In the genomic region with DNA sequence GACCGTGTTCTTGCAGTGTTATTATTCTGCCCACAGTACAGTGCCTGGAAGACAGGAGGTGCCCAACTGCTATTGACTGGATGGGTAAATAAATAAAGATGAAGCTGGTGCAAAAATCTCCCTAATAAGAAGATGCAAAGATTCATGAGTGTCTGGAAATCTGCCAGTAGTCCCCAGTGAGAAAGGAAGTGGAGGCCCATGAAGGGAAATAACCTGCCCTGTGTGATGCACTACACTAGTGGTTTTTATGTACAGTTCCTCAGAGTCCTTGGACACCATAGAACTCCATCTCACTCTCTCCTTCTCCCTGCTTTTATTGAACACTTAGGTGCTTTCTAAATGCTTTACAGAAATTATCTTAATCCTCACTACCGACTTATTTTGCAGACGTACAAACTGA, we compare ENCODE assay signal across 18 cellular contexts. TPM values are rescaled to one million over a fixed set of nuclear protein-coding genes. Genes with fewer than 3 reads are reported as not detected.
DNase-seq lines count a peak whose midpoint lies in the region; ATAC-seq and TF ChIP-seq lines count a peak whose summit lies in the region.
"Had no signal": no experiment of that assay in that cellular context is flagged by ENCODE, and none has a peak within 500 bp of the region (broad histone marks: within the 10 kb centered on the region; RNA-seq: fewer than 3 reads in every experiment).

No MANE protein-coding gene starts in this region.

- peak; percentile 77 for ATAC-seq in CD8-positive, alpha-beta T cell
- ATAC-seq in GM18519 (IDR thresholded peaks at IDR 0.05; ENCODE audit: low FRiP score, unreplicated experiment) (peak; percentile 58), HG02870 (IDR thresholded peaks at IDR 0.05; ENCODE audit: unreplicated experiment) (peak; percentile 69)
- ATAC-seq in activated T-helper 17 cell treated with anti-CD3 and anti-CD28 coated beads, Interleukin-2, amount 50 U/mL, for 72 hours (replicated peaks), result peak; percentile 57
- ATAC-seq: heart right ventricle had no signal

- H3K36me3 ChIP-seq in CD8-positive, alpha-beta T cell (ENCODE audit: insufficient read depth, low read length), result no peaks in the 10 kb centered on the region
- no peaks in the 10 kb centered on the region for H3K36me3 ChIP-seq in ovary
- H3K36me3 ChIP-seq: esophagus muscularis mucosa, heart right ventricle had no signal

- TF ChIP-seq CTCF in CD8-positive, alpha-beta T cell (IDR thresholded peaks at IDR 0.05), result no peak
- TF ChIP-seq CTCF in ovary (IDR thresholded peaks at IDR 0.05), result no peak

- POLR2A ChIA-PET in CD8-positive, alpha-beta T cell (lab: Charles Lee), result no interaction called here

- no peaks in the 10 kb centered on the region for H3K27me3 ChIP-seq in CD8-positive, alpha-beta T cell (ENCODE audit: insufficient read depth, low read length)
- H3K27me3 ChIP-seq in ovary, result no peaks in the 10 kb centered on the region
- H3K27me3 ChIP-seq: esophagus muscularis mucosa, heart right ventricle had no signal

- intact Hi-C loops in CD8-positive, alpha-beta T cell (cut with DNase I, micrococcal nuclease), result no loop called here
- intact Hi-C loops in ovary (cut with DNase I), result no loop called here

- H3K36me3 Mint-ChIP-seq in CD8-positive, alpha-beta T cell, result no peaks in the 10 kb centered on the region
- H3K36me3 Mint-ChIP-seq in activated T-helper 17 cell treated with anti-CD3 and anti-CD28 coated beads, Interleukin-2, amount 50 U/mL, for 72 hours (ENCODE audit: low read depth), result no peaks in the 10 kb centered on the region

- no peaks in the 10 kb centered on the region for H3K27me3 Mint-ChIP-seq in CD8-positive, alpha-beta T cell (ENCODE audit: low read depth)
- no peaks in the 10 kb centered on the region for H3K27me3 Mint-ChIP-seq in activated T-helper 17 cell treated with anti-CD3 and anti-CD28 coated beads, Interleukin-2, amount 50 U/mL, for 72 hours

- no peak overlapping the region for H3K27ac ChIP-seq in CD8-positive, alpha-beta T cell (ENCODE audit: low read depth, low read length)
- no peak overlapping the region for H3K27ac ChIP-seq in ovary
- H3K27ac ChIP-seq: esophagus muscularis mucosa, heart right ventricle had no signal

- TF ChIP-seq EP300 in ovary (IDR thresholded peaks at IDR 0.05), result no peak

- WGBS in ovary, 3 donors, result 94 to 95% (median 94%) methylated on average over 3 of the region's 3 CpGs

- H3K4me1 Mint-ChIP-seq in CD8-positive, alpha-beta T cell (ENCODE audit: low read depth), result peaks cover 64% of the 10 kb centered on the region
- peaks cover 23% of the 10 kb centered on the region for H3K4me1 Mint-ChIP-seq in activated T-helper 17 cell treated with anti-CD3 and anti-CD28 coated beads, Interleukin-2, amount 50 U/mL, for 72 hours

- TF ChIP-seq POLR2A in ovary (IDR thresholded peaks at IDR 0.05), result no peak

- H3K4me3 Mint-ChIP-seq in CD8-positive, alpha-beta T cell, result peak overlapping the region; percentile 23
- H3K4me3 Mint-ChIP-seq in activated T-helper 17 cell treated with anti-CD3 and anti-CD28 coated beads, Interleukin-2, amount 50 U/mL, for 72 hours, result no peak overlapping the region
- H3K4me3 Mint-ChIP-seq: mesothelial cell of epicardium had no signal

- CTCF ChIA-PET in CD8-positive, alpha-beta T cell (lab: Charles Lee), result interaction anchor here (0.9 kb wide), 1 partner anchor 279 kb away, joined by 3 read pairs; no protein-coding TSS in a partner anchor

- H3K4me1 ChIP-seq in CD8-positive, alpha-beta T cell (ENCODE audit: insufficient read depth, low read length), result peaks cover 36% of the 10 kb centered on the region
- no peaks in the 10 kb centered on the region for H3K4me1 ChIP-seq in ovary (ENCODE audit: insufficient read depth)

- H3K9me3 ChIP-seq in CD8-positive, alpha-beta T cell (ENCODE audit: low read length), result peaks cover 4% of the 10 kb centered on the region
- H3K9me3 ChIP-seq in ovary, result no peaks in the 10 kb centered on the region
- H3K9me3 ChIP-seq: esophagus muscularis mucosa had no signal

- H3K9me3 Mint-ChIP-seq in CD8-positive, alpha-beta T cell, result peaks cover 8% of the 10 kb centered on the region
- peaks cover 5% of the 10 kb centered on the region for H3K9me3 Mint-ChIP-seq in activated T-helper 17 cell treated with anti-CD3 and anti-CD28 coated beads, Interleukin-2, amount 50 U/mL, for 72 hours

- H3K27ac Mint-ChIP-seq in CD8-positive, alpha-beta T cell, result no peak overlapping the region
- no peak overlapping the region for H3K27ac Mint-ChIP-seq in activated T-helper 17 cell treated with anti-CD3 and anti-CD28 coated beads, Interleukin-2, amount 50 U/mL, for 72 hours
- H3K27ac Mint-ChIP-seq: mesothelial cell of epicardium had no signal

- H3K4me3 ChIP-seq in CD8-positive, alpha-beta T cell (ENCODE audit: low read depth, low read length), result no peak overlapping the region
- no peak overlapping the region for H3K4me3 ChIP-seq in ovary
- H3K4me3 ChIP-seq: esophagus muscularis mucosa, heart right ventricle, smooth muscle cell had no signal

- no peak for DNase-seq in CD8-positive, alpha-beta T cell
- no peak for DNase-seq in SKM-1 treated with dmso at 0.1 percent for 144 hours (lab: John Stamatoyannopoulos, UW; ENCODE audit: unreplicated experiment)
- no peak for DNase-seq in NCI-H2196 treated with DMSO at 0.1 percent for 48 hours (lab: John Stamatoyannopoulos, UW; ENCODE audit: unreplicated experiment)
- no peak for DNase-seq in NCI-H1417 treated with DMSO at 0.1 percent for 48 hours (lab: John Stamatoyannopoulos, UW)
- DNase-seq in ovary, result no peak
- DNase-seq: amygdala, cortex of kidney, GOT3, heart right ventricle, kidney, NCI-H1930, NCI-H526 treated with DMSO at 0.1 percent for 48 hours had no signal

RNA-seq across cellular contexts. Expression of a gene that starts 8.3 kb away (rescaled TPM):
- 10 to 100 TPM; 39.1 to 40.9 TPM for total RNA-seq in CD8-positive, alpha-beta T cell
- total RNA-seq in activated T-helper 17 cell treated with anti-CD3 and anti-CD28 coated beads, Interleukin-2, amount 50 U/mL, for 72 hours, result 10 to 100 TPM; 34.3 to 42.5 TPM
- total RNA-seq in ovary, result 10 to 100 TPM; 24.8 to 50.0 (median 40.1) TPM
- 10 to 100 TPM; 32.3 to 75.2 TPM for polyA plus RNA-seq in ovary
